Comparison of ENCODE assay signal across 18 cellular contexts in the genomic region with DNA sequence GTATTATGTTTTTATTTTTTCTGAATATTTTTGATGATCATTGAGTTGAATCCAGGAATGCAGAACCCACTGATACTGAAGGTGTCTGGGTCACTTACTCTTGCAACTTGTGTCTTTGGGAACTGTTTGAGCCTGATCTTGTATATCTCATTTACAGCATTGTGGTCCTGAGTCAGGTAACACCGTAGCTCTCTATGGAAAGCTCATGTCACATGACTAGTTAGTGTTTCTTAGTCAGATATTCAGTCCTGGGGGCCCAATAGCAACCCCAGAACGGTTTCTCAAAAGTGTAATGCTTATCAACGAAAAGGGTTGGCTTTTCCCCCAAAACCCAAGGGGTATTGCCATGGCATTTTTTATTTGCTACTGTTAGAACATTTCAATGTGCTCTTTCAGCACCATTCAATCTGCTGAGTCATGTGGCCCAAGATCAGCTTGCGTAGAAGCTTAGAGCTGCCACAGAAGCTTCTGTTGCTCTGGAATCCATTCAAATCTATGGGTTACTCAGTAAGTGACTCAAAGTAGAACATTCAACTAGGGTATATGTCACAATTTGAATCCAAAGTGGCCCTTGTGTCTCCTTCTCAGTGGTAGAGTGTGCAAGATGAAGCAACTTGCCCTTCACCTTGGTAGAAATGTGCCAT. TPM values are rescaled to one million over a fixed set of nuclear protein-coding genes. Genes with fewer than 3 reads are reported as not detected.
A peak's percentile ranks its signal among the peaks of the same experiment; 100 is the strongest.
DNase-seq lines count a peak whose midpoint lies in the region; ATAC-seq, FAIRE-seq and TF ChIP-seq lines count a peak whose summit lies in the region.
"Had no signal": no experiment of that assay in that cellular context is flagged by ENCODE, and none has a peak within 500 bp of the region (broad histone marks: within the 10 kb centered on the region; RNA-seq: fewer than 3 reads in every experiment).

No MANE protein-coding gene starts in this region.

- no peaks in the 10 kb centered on the region for H3K27me3 ChIP-seq in AG04450 (ENCODE audit: control insufficient read depth, insufficient read depth, low read length)
- H3K27me3 ChIP-seq in bronchial epithelial cell (ENCODE audit: control insufficient read depth, insufficient read depth, low read length), result no peaks in the 10 kb centered on the region
- H3K27me3 ChIP-seq in left lung, result no peaks in the 10 kb centered on the region
- H3K27me3 ChIP-seq: BE2C, hepatocyte had no signal

- peak overlapping the region; percentile 81 for H3K27ac Mint-ChIP-seq in HFFc6
- H3K27ac Mint-ChIP-seq: activated CD4-positive, alpha-beta memory T cell treated with anti-CD3 and anti-CD28 coated beads for 36 hours had no signal

- CTCF ChIA-PET in AG04450 (lab: Charles Lee), result interaction anchor here (1.3 kb wide), 1 partner anchor 14 kb away, joined by 6 read pairs; no protein-coding TSS in a partner anchor

- peaks cover 5% of the 10 kb centered on the region; the same call in 1 of the 2 replicates for H3K9me3 Mint-ChIP-seq in HFFc6
- H3K9me3 Mint-ChIP-seq: activated CD4-positive, alpha-beta memory T cell treated with anti-CD3 and anti-CD28 coated beads for 36 hours had no signal

- no peak overlapping the region for H3K4me3 Mint-ChIP-seq in HFFc6
- H3K4me3 Mint-ChIP-seq: activated CD4-positive, alpha-beta memory T cell treated with anti-CD3 and anti-CD28 coated beads for 36 hours had no signal

- POLR2A ChIA-PET in AG04450 (lab: Yijun Ruan, JAX), result no interaction called here

- DNase-seq in AG04450 (ENCODE audit: low read depth, low spot score) (no peak), HFFc6 (peak; percentile 87), bronchial epithelial cell (ENCODE audit: low read depth) (peak; percentile 44), left lung (no peak), DMS 273 treated with DMSO at 0.1 percent for 48 hours (lab: John Stamatoyannopoulos, UW) (no peak), activated gamma-delta T cell (lab: John Stamatoyannopoulos, UW) (no peak), kidney glomerular epithelial cell (lab: John Stamatoyannopoulos, UW) (no peak)
- DNase-seq: activated CD4-positive, alpha-beta memory T cell treated with anti-CD3 and anti-CD28 coated beads for 36 hours; BE2C; NCI-H2081 treated with DMSO at 0.1 percent for 48 hours; NCI-H748 treated with DMSO at 0.1 percent for 48 hours; trophoblast cell had no signal

- intact Hi-C loops in left lung (cut with DNase I), result loop anchor here in 1 of 2 donors (10.0 kb wide), 1 partner anchor 63 kb away; no protein-coding TSS in a partner anchor

- H3K4me1 Mint-ChIP-seq in HFFc6 (ENCODE audit: low read depth), result peaks cover 37% of the 10 kb centered on the region

- H3K36me3 Mint-ChIP-seq in HFFc6 (ENCODE audit: low read depth), result peaks cover 6% of the 10 kb centered on the region; the same call in 1 of the 2 replicates
- H3K36me3 Mint-ChIP-seq: activated CD4-positive, alpha-beta memory T cell treated with anti-CD3 and anti-CD28 coated beads for 36 hours had no signal

- no peak for TF ChIP-seq CTCF in AG04450 (IDR thresholded peaks at IDR 0.05; ENCODE audit: low read depth, low read length)
- TF ChIP-seq CTCF in HFFc6 (IDR thresholded peaks at IDR 0.05), result no peak
- no peak for TF ChIP-seq CTCF in bronchial epithelial cell (IDR thresholded peaks at IDR 0.05; ENCODE audit: insufficient read depth, low read length, severe bottlenecking)
- no peak for TF ChIP-seq CTCF in left lung (IDR thresholded peaks at IDR 0.05)

- H3K27ac ChIP-seq in AG04450 (ENCODE audit: low read depth, low read length), result peak overlapping the region; percentile 54
- H3K27ac ChIP-seq in left lung, result no peak overlapping the region
- H3K27ac ChIP-seq: hepatocyte, RWPE1 had no signal

- H3K9me3 ChIP-seq in AG04450 (ENCODE audit: control insufficient read depth, insufficient read depth, low read length), result no peaks in the 10 kb centered on the region
- H3K9me3 ChIP-seq in left lung, result no peaks in the 10 kb centered on the region
- H3K9me3 ChIP-seq: BE2C had no signal

- ATAC-seq in left lung (peak; percentile 37), HG02763 (IDR thresholded peaks at IDR 0.05; ENCODE audit: unreplicated experiment) (no peak)

- H3K36me3 ChIP-seq in bronchial epithelial cell (ENCODE audit: control insufficient read depth, insufficient read depth, low read length) (no peaks in the 10 kb centered on the region), left lung (no peaks in the 10 kb centered on the region)
- H3K36me3 ChIP-seq: BE2C had no signal

- no peaks in the 10 kb centered on the region; the same call in 1 of the 2 replicates for H3K27me3 Mint-ChIP-seq in HFFc6 (ENCODE audit: insufficient read depth)
- H3K27me3 Mint-ChIP-seq: activated CD4-positive, alpha-beta memory T cell treated with anti-CD3 and anti-CD28 coated beads for 36 hours had no signal

- peak; percentile 75 for FAIRE-seq in bronchial epithelial cell (lab: Jason Lieb, UNC)
- FAIRE-seq: endothelial cell of umbilical vein, HTR-8/SVneo had no signal

- H3K4me3 ChIP-seq in AG04450 (ENCODE audit: low read depth, low read length) (no peak overlapping the region), bronchial epithelial cell (ENCODE audit: low read depth, low read length) (no peak overlapping the region), left lung (no peak overlapping the region)
- H3K4me3 ChIP-seq: hepatocyte had no signal

- H3K4me1 ChIP-seq in left lung, result no peaks in the 10 kb centered on the region
- H3K4me1 ChIP-seq: BE2C had no signal

RNA-seq across cellular contexts. Expression of a gene that starts 12.1 kb away (rescaled TPM):
- 20.2 and 23.9 TPM in 2 replicates for polyA plus RNA-seq in AG04450 (2011; rRNA removed)
- polyA minus RNA-seq in AG04450 (2011; rRNA and poly(A)+ RNA removed), result 42.0 and 64.9 TPM in 2 replicates
- 10 to 100 TPM; 49.8 to 61.3 (median 55.3) TPM for total RNA-seq in HFFc6 (2021; fragmentation: NEBNext Ultra II Directional; extraction: Animal tissue kit (Norgen Biotek cat#: 25700))
- total RNA-seq in bronchial epithelial cell, result 53.9 and 59.5 TPM in 2 replicates
- total RNA-seq in left lung, result 10 to 100 TPM; 49.5 to 53.5 TPM

RNA-seq across cellular contexts. Expression of a gene that starts 48.7 kb away (rescaled TPM):
- polyA plus RNA-seq in AG04450 (2011; rRNA removed), result not detected in 2 replicates
- polyA minus RNA-seq in AG04450 (2011; rRNA and poly(A)+ RNA removed), result not detected in 2 replicates
- total RNA-seq in HFFc6 (2021; fragmentation: NEBNext Ultra II Directional; extraction: Animal tissue kit (Norgen Biotek cat#: 25700)), result under 1 TPM in 1 of 6 experiments, not detected in 5; 0.32 TPM
- not detected in 2 replicates for total RNA-seq in bronchial epithelial cell
- total RNA-seq in left lung, result 1 to 10 TPM in 1 of 2 donors, not detected in 1; 3.2 TPM
- total RNA-seq: activated CD4-positive, alpha-beta memory T cell treated with anti-CD3 and anti-CD28 coated beads for 36 hours; endothelial cell of umbilical vein; hepatocyte; skeletal muscle tissue had no signal
- polyA plus RNA-seq: endothelial cell of umbilical vein had no signal

Comparison
In these comparisons a context has a peak if more than half of its experiments do, and no peak if none do; other contexts are left out.
1. DNase-seq: peak in HFFc6 (single experiment) and bronchial epithelial cell (single experiment); none in AG04450 (single experiment), left lung (0 of 2), DMS 273 treated with DMSO at 0.1 percent for 48 hours (single experiment), activated gamma-delta T cell (single experiment) and kidney glomerular epithelial cell (single experiment).